In genomic region chr2:145638675-145639074, GRCh38 we compare ENCODE assay signal across 13 cellular contexts.
DNase-seq lines count a peak whose midpoint lies in the region; ATAC-seq and TF ChIP-seq lines count a peak whose summit lies in the region.
"Had no signal": no experiment of that assay in that cellular context is flagged by ENCODE, and none has a peak within 500 bp of the region (broad histone marks: within the 10 kb centered on the region; RNA-seq: fewer than 3 reads in every experiment).

No MANE protein-coding gene starts in this region.

- no peak overlapping the region for H3K27ac ChIP-seq in H9 (ENCODE audit: insufficient read length, low read depth, low read length)
- no peak overlapping the region for H3K27ac ChIP-seq in OCI-LY3 (ENCODE audit: low read length)
- no peak overlapping the region for H3K27ac ChIP-seq in neural progenitor cell

- peak; percentile 44 for TF ChIP-seq CTCF in H9 (conservative IDR thresholded peaks at IDR 0.05)
- TF ChIP-seq CTCF in OCI-LY3 (IDR thresholded peaks at IDR 0.05; ENCODE audit: low read depth, low read length): no peak
- TF ChIP-seq CTCF in neural progenitor cell (IDR thresholded peaks at IDR 0.05): peak; percentile 25

- DNase-seq in H9 (no peak), neural progenitor cell (ENCODE audit: low spot score) (no peak), head of caudate nucleus (no peak), NCI-H1105 (lab: John Stamatoyannopoulos, UW) (no peak), middle frontal gyrus (ENCODE audit: extremely low spot score, low spot score) (no peak)
- DNase-seq: activated CD4-positive, CD25-positive, alpha-beta regulatory T cell; DMS 273 treated with DMSO at 0.1 percent for 48 hours; naive thymus-derived CD8-positive, alpha-beta T cell; stimulated activated naive CD8-positive, alpha-beta T cell treated with anti-CD3 and anti-CD28 coated beads, Interleukin-15, amount 100 ng/mL, for 72 hours had no signal

- H3K27me3 Mint-ChIP-seq in H9 (ENCODE audit: low read depth) (no peaks in the 10 kb centered on the region), neural progenitor cell (ENCODE audit: insufficient read depth, low read depth) (no peaks in the 10 kb centered on the region)
- H3K27me3 Mint-ChIP-seq: activated naive CD4-positive, alpha-beta T cell treated with anti-CD3 and anti-CD28 coated beads, Interleukin-2, amount 50 U/mL, for 24 hours; stimulated activated naive CD8-positive, alpha-beta T cell treated with anti-CD3 and anti-CD28 coated beads, Interleukin-15, amount 100 ng/mL, for 72 hours had no signal

- H3K9me3 Mint-ChIP-seq in H9 (no peaks in the 10 kb centered on the region), neural progenitor cell (no peaks in the 10 kb centered on the region)
- H3K9me3 Mint-ChIP-seq: activated naive CD4-positive, alpha-beta T cell treated with anti-CD3 and anti-CD28 coated beads, Interleukin-2, amount 50 U/mL, for 24 hours; stimulated activated naive CD8-positive, alpha-beta T cell treated with anti-CD3 and anti-CD28 coated beads, Interleukin-15, amount 100 ng/mL, for 72 hours had no signal

- H2AK5ac ChIP-seq in H9 (ENCODE audit: insufficient read length, low read length): no peak overlapping the region

- H3K79me2 ChIP-seq in H9 (ENCODE audit: insufficient read depth, low read length) (no peaks in the 10 kb centered on the region), OCI-LY3 (ENCODE audit: low read length) (no peaks in the 10 kb centered on the region), neural progenitor cell (ENCODE audit: low read depth) (no peaks in the 10 kb centered on the region)

- no peaks in the 10 kb centered on the region for H3F3A ChIP-seq in neural progenitor cell (ENCODE audit: low read depth)

- no peak overlapping the region for H3K4me3 Mint-ChIP-seq in H9
- no peak overlapping the region for H3K4me3 Mint-ChIP-seq in neural progenitor cell
- H3K4me3 Mint-ChIP-seq: activated naive CD4-positive, alpha-beta T cell treated with anti-CD3 and anti-CD28 coated beads, Interleukin-2, amount 50 U/mL, for 24 hours; naive thymus-derived CD8-positive, alpha-beta T cell; stimulated activated naive CD8-positive, alpha-beta T cell treated with anti-CD3 and anti-CD28 coated beads, Interleukin-15, amount 100 ng/mL, for 72 hours had no signal

- H3K27ac Mint-ChIP-seq in H9 (no peak overlapping the region), neural progenitor cell (no peak overlapping the region)
- H3K27ac Mint-ChIP-seq: activated naive CD4-positive, alpha-beta T cell treated with anti-CD3 and anti-CD28 coated beads, Interleukin-2, amount 50 U/mL, for 24 hours; naive thymus-derived CD8-positive, alpha-beta T cell; stimulated activated naive CD8-positive, alpha-beta T cell treated with anti-CD3 and anti-CD28 coated beads, Interleukin-15, amount 100 ng/mL, for 72 hours had no signal

- no peak overlapping the region for H3K4me2 ChIP-seq in H9 (ENCODE audit: insufficient read depth, insufficient read length, low read length)
- peak overlapping the region; percentile 25 for H3K4me2 ChIP-seq in OCI-LY3 (ENCODE audit: low read length)
- H3K4me2 ChIP-seq in neural progenitor cell: no peak overlapping the region

- no peak overlapping the region for H4K5ac ChIP-seq in H9 (ENCODE audit: insufficient read length, low read depth, low read length)

- no peak overlapping the region for H3K9ac ChIP-seq in H9 (ENCODE audit: extremely low read depth, insufficient read length, low read length)
- no peak overlapping the region for H3K9ac ChIP-seq in OCI-LY3 (ENCODE audit: low read length)
- H3K9ac ChIP-seq in neural progenitor cell: no peak overlapping the region

- H3K4me1 Mint-ChIP-seq in H9 (peaks cover 5 to 7% of the 10 kb centered on the region in 2 experiments), neural progenitor cell (no peaks in the 10 kb centered on the region)
- H3K4me1 Mint-ChIP-seq: activated naive CD4-positive, alpha-beta T cell treated with anti-CD3 and anti-CD28 coated beads, Interleukin-2, amount 50 U/mL, for 24 hours; stimulated activated naive CD8-positive, alpha-beta T cell treated with anti-CD3 and anti-CD28 coated beads, Interleukin-15, amount 100 ng/mL, for 72 hours had no signal

- no peaks in the 10 kb centered on the region for H3K9me3 ChIP-seq in H9 (ENCODE audit: control insufficient read depth, low read depth, low read length)
- H3K9me3 ChIP-seq in OCI-LY3 (ENCODE audit: insufficient read depth, low read length): no peaks in the 10 kb centered on the region
- H3K9me3 ChIP-seq in neural progenitor cell (ENCODE audit: low read depth): no peaks in the 10 kb centered on the region

- H4K20me1 ChIP-seq in H9 (ENCODE audit: control insufficient read depth, insufficient read depth, insufficient read length) (no peaks in the 10 kb centered on the region), OCI-LY3 (ENCODE audit: insufficient read depth, low read length) (no peaks in the 10 kb centered on the region), neural progenitor cell (ENCODE audit: low read depth) (no peaks in the 10 kb centered on the region)

- no peak overlapping the region for H2BK20ac ChIP-seq in H9 (ENCODE audit: low read depth, low read length, poor library complexity, severe bottlenecking)

- no peak overlapping the region for H2BK12ac ChIP-seq in H9 (ENCODE audit: insufficient read length, low read depth, low read length)

- no peak overlapping the region for H2BK120ac ChIP-seq in H9 (ENCODE audit: low read depth, low read length, poor library complexity, severe bottlenecking)

- ATAC-seq in GM18858 (IDR thresholded peaks at IDR 0.05; ENCODE audit: unreplicated experiment): peak; percentile 80
- ATAC-seq: naive thymus-derived CD8-positive, alpha-beta T cell; Panc1; stimulated activated naive CD8-positive, alpha-beta T cell treated with anti-CD3 and anti-CD28 coated beads, Interleukin-15, amount 100 ng/mL, for 72 hours had no signal

- no peaks in the 10 kb centered on the region for H3K79me1 ChIP-seq in H9 (ENCODE audit: insufficient read depth, low read depth, low read length, poor library complexity, severe bottlenecking)

- no peak overlapping the region for H3K4me3 ChIP-seq in OCI-LY3 (ENCODE audit: low read length)
- no peak overlapping the region for H3K4me3 ChIP-seq in neural progenitor cell

- H3K36me3 Mint-ChIP-seq in H9 (ENCODE audit: insufficient read depth in 1 of 3, low read depth in 3 of 3): no peaks in the 10 kb centered on the region
- no peaks in the 10 kb centered on the region for H3K36me3 Mint-ChIP-seq in neural progenitor cell
- H3K36me3 Mint-ChIP-seq: activated naive CD4-positive, alpha-beta T cell treated with anti-CD3 and anti-CD28 coated beads, Interleukin-2, amount 50 U/mL, for 24 hours; naive thymus-derived CD8-positive, alpha-beta T cell had no signal

- no peak overlapping the region for H3K23ac ChIP-seq in H9 (ENCODE audit: insufficient read length, low read depth, low read length)

- intact Hi-C loops in head of caudate nucleus (cut with DNase I): no loop called here

- H2BK5ac ChIP-seq in H9 (ENCODE audit: insufficient read length, low read length): no peak overlapping the region

- H2BK15ac ChIP-seq in H9 (ENCODE audit: low read depth, low read length): no peak overlapping the region

- H3K14ac ChIP-seq in H9 (ENCODE audit: insufficient read depth, low read length): no peak overlapping the region

- H3K18ac ChIP-seq in H9 (ENCODE audit: insufficient read length, low read depth, low read length): no peak overlapping the region

- H3K36me3 ChIP-seq in OCI-LY3 (replicated peaks; ENCODE audit: low read depth, low read length) (no peaks in the 10 kb centered on the region), neural progenitor cell (no peaks in the 10 kb centered on the region)

- no peaks in the 10 kb centered on the region; the same call in 1 of the 2 replicates for H3K4me1 ChIP-seq in H9 (ENCODE audit: insufficient read depth, low read length)
- peaks cover 15% of the 10 kb centered on the region for H3K4me1 ChIP-seq in OCI-LY3 (ENCODE audit: low read length)
- no peaks in the 10 kb centered on the region for H3K4me1 ChIP-seq in neural progenitor cell

- WGBS in H9 (ENCODE audit: extremely low coverage, insufficient read length, low lambda C conversion rate): no CpG with 5 or more reads among the region's 2 CpGs

- no peak overlapping the region for H4K8ac ChIP-seq in H9 (replicated peaks; ENCODE audit: insufficient read length, low read depth, low read length)

- no peak overlapping the region for H3K56ac ChIP-seq in H9 (ENCODE audit: insufficient read length, low read depth, low read length)

- no peak overlapping the region for H3K4ac ChIP-seq in H9 (ENCODE audit: low read depth, low read length)

- H3K27me3 ChIP-seq in H9 (ENCODE audit: insufficient read depth, low read length) (no peaks in the 10 kb centered on the region), OCI-LY3 (ENCODE audit: low read depth, low read length) (0 out of 2 replicates have a peak, but pooled peaks cover 2% of the 10 kb centered on the region), neural progenitor cell (no peaks in the 10 kb centered on the region)

- H3K23me2 ChIP-seq in H9 (ENCODE audit: insufficient read length, low read depth, low read length, poor library complexity, severe bottlenecking): no peaks in the 10 kb centered on the region

- no peak overlapping the region for H4K91ac ChIP-seq in H9 (ENCODE audit: insufficient read length, low read depth, low read length)

- H3T11ph ChIP-seq in H9 (ENCODE audit: low read length): no peak overlapping the region

- H2AFZ ChIP-seq in H9 (ENCODE audit: low read length) (no peak overlapping the region), OCI-LY3 (ENCODE audit: low read depth, low read length) (no peak overlapping the region), neural progenitor cell (replicated peaks) (no peak overlapping the region)
